10 cellular contexts compared by ENCODE assay signal in genomic region chr6:8507286-8507685, GRCh38.
"Had no signal": no experiment of that assay in that cellular context is flagged by ENCODE, and none has a peak within 500 bp of the region (broad histone marks: within the 10 kb centered on the region; RNA-seq: fewer than 3 reads in every experiment).

No MANE protein-coding gene starts in this region.

- FAIRE-seq: H1, H54, K562 had no signal

- H3K4me3 ChIP-seq: GM23338, K562 had no signal

- H3K27ac Mint-ChIP-seq: GM23338, H9, HFFc6 had no signal

- H2AFZ ChIP-seq: GM23338 had no signal

- H3K27ac ChIP-seq: HL-60 had no signal

- H3K9me3 Mint-ChIP-seq: GM23338, H9 had no signal

- H3K4me3 Mint-ChIP-seq: GM23338, H9, HFFc6 had no signal

- H3K4me2 ChIP-seq: GM23338 had no signal

- ATAC-seq: GM23338, K562 had no signal

- DNase-seq: H9, HCEC 1CT, HFFc6, IMR-90, KG1 had no signal
